ENCODE assay signal across 20 cellular contexts in genomic region chr7:307970-308369, GRCh38. TPM values are rescaled to one million over a fixed set of nuclear protein-coding genes. Genes with fewer than 3 reads are reported as not detected.
DNase-seq lines count a peak whose midpoint lies in the region; ATAC-seq, FAIRE-seq and TF ChIP-seq lines count a peak whose summit lies in the region.
"Had no signal": no experiment of that assay in that cellular context is flagged by ENCODE, and none has a peak within 500 bp of the region (broad histone marks: within the 10 kb centered on the region; RNA-seq: fewer than 3 reads in every experiment).

No MANE protein-coding gene starts in this region.

- no peaks in the 10 kb centered on the region for H3K4me1 ChIP-seq in HEK293 (ENCODE audit: control insufficient read depth, insufficient read depth, low read length)
- H3K4me1 ChIP-seq: A549; BLaER1 treated with 17β-estradiol and CSF1 and Interleukin-3, amounts not matched to agents 10 nM and 100 nM had no signal

- peak; percentile 36 for FAIRE-seq in G401.6 (lab: Jason Lieb, UNC)
- FAIRE-seq: A549, D721Med, GM12891, GM19239 had no signal

- in situ Hi-C loops in G401 (cut with HindIII; ENCODE audit: low sequenced_read_pairs) = no loop called here

- ATAC-seq in GM21717 (IDR thresholded peaks at IDR 0.05; ENCODE audit: unreplicated experiment) (no peak), HG02571 (IDR thresholded peaks at IDR 0.05; ENCODE audit: unreplicated experiment) (no peak)
- ATAC-seq: A549; CD8-positive, alpha-beta T cell had no signal

- no peak overlapping the region for H3K4me3 ChIP-seq in HEK293 (ENCODE audit: low read depth, low read length)
- H3K4me3 ChIP-seq: A549; BLaER1 treated with 17β-estradiol and CSF1 and Interleukin-3, amounts not matched to agents 10 nM and 100 nM had no signal

- H3K27ac ChIP-seq in HEK293 (ENCODE audit: extremely low read depth, low read depth, low read length) = no peak overlapping the region
- H3K27ac ChIP-seq: A549; BLaER1 treated with 17β-estradiol and CSF1 and Interleukin-3, amounts not matched to agents 10 nM and 100 nM; C4-2B had no signal

- POLR2A ChIA-PET in HEK293 (lab: Yijun Ruan, JAX) = no interaction called here

- H3K9me3 ChIP-seq in HEK293 (ENCODE audit: control insufficient read depth, insufficient read depth, low read depth, low read length) = no peaks in the 10 kb centered on the region

- DNase-seq in G401 (ENCODE audit: low spot score) = no peak
- DNase-seq: 8988T; AML-193; Caco-2; Calu3; CD4-positive, alpha-beta T cell; CD8-positive, alpha-beta T cell; DMS79 treated with DMSO at 0.1 percent for 48 hours; GF-D8 had no signal

- CTCF ChIA-PET in HEK293 (lab: Yijun Ruan, JAX) = interaction anchor here (0.7 to 1.0 kb wide), 2 partner anchors 14 to 331 kb away, joined by 3 to 5 read pairs; no protein-coding TSS in a partner anchor

- no peak for TF ChIP-seq CTCF in HEK293 (tag by site-specific recombination; IDR thresholded peaks at IDR 0.05)

- H3K36me3 ChIP-seq in HEK293 (ENCODE audit: control insufficient read depth in 2 of 2, insufficient read depth in 1 of 2, low read length in 2 of 2) = no peaks in the 10 kb centered on the region
- H3K36me3 ChIP-seq: BLaER1 treated with 17β-estradiol and CSF1 and Interleukin-3, amounts not matched to agents 10 nM and 100 nM had no signal

TF ChIP-seq in HEK293, 187 proteins besides CTCF, POLR2A, EP300 and RAD21:
- TF ChIP-seq SETDB1 (IDR thresholded peaks at IDR 0.05; ENCODE audit: insufficient read length, low read length) = peak; percentile 51
- no peak for TF ChIP-seq ZNF544 (tag by site-specific recombination; IDR thresholded peaks at IDR 0.05)
TF ChIP-seq in HEK293: peak in this region for 1.

RNA-seq across cellular contexts. Expression of gene FOXL3, which starts 18.0 kb away (rescaled TPM):
- not detected in 2 replicates for total RNA-seq in G401 (2014; rRNA removed; shearing (Covaris generic))
- total RNA-seq: B cell; Caco-2; Calu3; CD4-positive, alpha-beta T cell; CD8-positive, alpha-beta T cell had no signal
